ENCODE assay signal across 2 cellular contexts in genomic region chr6:88661136-88661535, GRCh38.
TF ChIP-seq lines count a peak whose summit lies in the region.

No MANE protein-coding gene starts in this region.

TF ChIP-seq in HepG2, 621 proteins besides CTCF, POLR2A, EP300 and RAD21:
- no peak for TF ChIP-seq ZNF567 (CRISPR knock-in tag; IDR thresholded peaks at IDR 0.05; ENCODE audit: borderline replicate concordance)
- 0 out of 2 replicates have a peak, but pooled peaks have one; percentile 49 for TF ChIP-seq ZFP90 (CRISPR knock-in tag; IDR thresholded peaks at IDR 0.05; ENCODE audit: borderline replicate concordance)

TF ChIP-seq in endothelial cell of umbilical vein, 7 proteins besides CTCF, POLR2A, EP300 and RAD21:
- TF ChIP-seq FOS (IDR thresholded peaks at IDR 0.05; ENCODE audit: borderline replicate concordance, insufficient read depth, low read length) (no peak), POLR2AphosphoS5 (IDR thresholded peaks at IDR 0.05; ENCODE audit: insufficient read depth, low read depth, low read length) (no peak), GATA2 (IDR thresholded peaks at IDR 0.05; ENCODE audit: insufficient read depth, insufficient read length, low read depth, low read length) (no peak), MYC (IDR thresholded peaks at IDR 0.05; ENCODE audit: low read depth, low read length) (no peak), JUN (IDR thresholded peaks at IDR 0.05; ENCODE audit: borderline replicate concordance, insufficient read depth, insufficient read length, low read depth) (no peak), EZH2 (IDR thresholded peaks at IDR 0.05; ENCODE audit: borderline replicate concordance, low read depth, low read length, severe bottlenecking) (no peak), MAX (IDR thresholded peaks at IDR 0.05; ENCODE audit: insufficient read depth, insufficient read length) (no peak)
